ENCODE assay signal across 1 cellular context in the genomic region with DNA sequence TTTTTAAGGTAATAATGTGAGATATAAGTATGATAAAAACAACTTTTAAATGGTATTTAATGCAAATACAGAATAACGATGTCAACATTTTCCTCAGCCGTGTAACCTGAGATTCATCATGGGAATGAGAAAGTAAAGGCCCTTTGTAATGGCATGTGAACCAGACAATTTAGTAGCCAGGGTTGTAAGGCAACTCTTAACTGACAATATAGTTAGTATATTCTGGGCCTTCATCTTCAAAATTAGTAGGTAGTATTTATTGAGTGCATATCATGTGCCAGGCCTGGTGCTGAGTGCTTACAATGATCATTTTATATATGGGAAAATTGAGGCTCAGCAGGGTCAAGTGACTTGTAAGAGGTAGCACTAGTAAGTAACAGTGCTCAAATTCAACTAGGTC.
TF ChIP-seq lines count a peak whose summit lies in the region.

No MANE protein-coding gene starts in this region.

TF ChIP-seq in PFSK-1, 5 proteins besides CTCF, POLR2A, EP300 and RAD21:
- TF ChIP-seq, protein P1, sequence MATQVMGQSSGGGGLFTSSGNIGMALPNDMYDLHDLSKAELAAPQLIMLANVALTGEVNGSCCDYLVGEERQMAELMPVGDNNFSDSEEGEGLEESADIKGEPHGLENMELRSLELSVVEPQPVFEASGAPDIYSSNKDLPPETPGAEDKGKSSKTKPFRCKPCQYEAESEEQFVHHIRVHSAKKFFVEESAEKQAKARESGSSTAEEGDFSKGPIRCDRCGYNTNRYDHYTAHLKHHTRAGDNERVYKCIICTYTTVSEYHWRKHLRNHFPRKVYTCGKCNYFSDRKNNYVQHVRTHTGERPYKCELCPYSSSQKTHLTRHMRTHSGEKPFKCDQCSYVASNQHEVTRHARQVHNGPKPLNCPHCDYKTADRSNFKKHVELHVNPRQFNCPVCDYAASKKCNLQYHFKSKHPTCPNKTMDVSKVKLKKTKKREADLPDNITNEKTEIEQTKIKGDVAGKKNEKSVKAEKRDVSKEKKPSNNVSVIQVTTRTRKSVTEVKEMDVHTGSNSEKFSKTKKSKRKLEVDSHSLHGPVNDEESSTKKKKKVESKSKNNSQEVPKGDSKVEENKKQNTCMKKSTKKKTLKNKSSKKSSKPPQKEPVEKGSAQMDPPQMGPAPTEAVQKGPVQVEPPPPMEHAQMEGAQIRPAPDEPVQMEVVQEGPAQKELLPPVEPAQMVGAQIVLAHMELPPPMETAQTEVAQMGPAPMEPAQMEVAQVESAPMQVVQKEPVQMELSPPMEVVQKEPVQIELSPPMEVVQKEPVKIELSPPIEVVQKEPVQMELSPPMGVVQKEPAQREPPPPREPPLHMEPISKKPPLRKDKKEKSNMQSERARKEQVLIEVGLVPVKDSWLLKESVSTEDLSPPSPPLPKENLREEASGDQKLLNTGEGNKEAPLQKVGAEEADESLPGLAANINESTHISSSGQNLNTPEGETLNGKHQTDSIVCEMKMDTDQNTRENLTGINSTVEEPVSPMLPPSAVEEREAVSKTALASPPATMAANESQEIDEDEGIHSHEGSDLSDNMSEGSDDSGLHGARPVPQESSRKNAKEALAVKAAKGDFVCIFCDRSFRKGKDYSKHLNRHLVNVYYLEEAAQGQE (IDR thresholded peaks at IDR 0.05; ENCODE audit: insufficient read depth in 1 of 2, low read depth in 2 of 2, low read length in 2 of 2): no peak
- TF ChIP-seq POLR2AphosphoS5 (IDR thresholded peaks at IDR 0.05; ENCODE audit: low read depth, low read length) (0 out of 2 replicates have a peak, but pooled peaks have one; percentile 8), FOXP2 (optimal IDR thresholded peaks at IDR 0.05; ENCODE audit: borderline replicate concordance, extremely low read depth, extremely low read length, insufficient read depth) (no peak)
